Comparison of ENCODE assay signal across 13 cellular contexts in genomic region chr21:36693144-36694040, GRCh38. TPM values are rescaled to one million over a fixed set of nuclear protein-coding genes. Genes with fewer than 3 reads are reported as not detected.
A peak's percentile ranks its signal among the peaks of the same experiment; 100 is the strongest.
DNase-seq lines count a peak whose midpoint lies in the region; ATAC-seq and TF ChIP-seq lines count a peak whose summit lies in the region.
"Had no signal": no experiment of that assay in that cellular context is flagged by ENCODE, and none has a peak within 500 bp of the region (broad histone marks: within the 10 kb centered on the region; RNA-seq: fewer than 3 reads in every experiment).

No MANE protein-coding gene starts in this region.

- POLR2A ChIA-PET in activated CD4-positive, alpha-beta memory T cell treated with anti-CD3 and anti-CD28 coated beads for 36 hours (lab: Charles Lee) = no interaction called here
- POLR2A ChIA-PET in activated CD4-positive, alpha-beta memory T cell treated with anti-CD3 and anti-CD28 coated beads, Interleukin-2, amount 10 ng/mL, durations not matched to agents 7 days and 5 days (lab: Charles Lee) = no interaction called here
- POLR2A ChIA-PET in RWPE1 (lab: Yijun Ruan, JAX; ENCODE audit: low non-redundant PET) = no interaction called here

- H3K27ac ChIP-seq in RWPE1 = peak overlapping the region; percentile 87
- no peak overlapping the region for H3K27ac ChIP-seq in foreskin keratinocyte
- H3K27ac ChIP-seq: HL-60 had no signal

- CTCF ChIA-PET in activated CD4-positive, alpha-beta memory T cell treated with anti-CD3 and anti-CD28 coated beads for 36 hours (lab: Charles Lee) = no interaction called here
- CTCF ChIA-PET in activated CD4-positive, alpha-beta memory T cell treated with anti-CD3 and anti-CD28 coated beads, Interleukin-2, amount 10 ng/mL, durations not matched to agents 7 days and 5 days (lab: Charles Lee) = no interaction called here
- CTCF ChIA-PET in RWPE1 (lab: Yijun Ruan, JAX) = interaction anchor here (1.8 kb wide), 1 partner anchor 31 kb away, joined by 4 read pairs; no protein-coding TSS in a partner anchor

- peaks cover 16% of the 10 kb centered on the region for H3K4me1 Mint-ChIP-seq in activated CD4-positive, alpha-beta memory T cell treated with anti-CD3 and anti-CD28 coated beads for 36 hours (ENCODE audit: low read depth)
- H3K4me1 Mint-ChIP-seq in activated CD4-positive, alpha-beta memory T cell treated with anti-CD3 and anti-CD28 coated beads, Interleukin-2, amount 10 ng/mL, durations not matched to agents 7 days and 5 days = peaks cover 4% of the 10 kb centered on the region
- peaks cover 7% of the 10 kb centered on the region for H3K4me1 Mint-ChIP-seq in progenitor cell of endocrine pancreas (ENCODE audit: low read depth)

- H3K36me3 Mint-ChIP-seq in activated CD4-positive, alpha-beta memory T cell treated with anti-CD3 and anti-CD28 coated beads for 36 hours = no peaks in the 10 kb centered on the region
- peaks cover 4% of the 10 kb centered on the region for H3K36me3 Mint-ChIP-seq in activated CD4-positive, alpha-beta memory T cell treated with anti-CD3 and anti-CD28 coated beads, Interleukin-2, amount 10 ng/mL, durations not matched to agents 7 days and 5 days (ENCODE audit: low read depth)
- no peaks in the 10 kb centered on the region for H3K36me3 Mint-ChIP-seq in progenitor cell of endocrine pancreas (ENCODE audit: insufficient read depth)

- no peak for DNase-seq in activated CD4-positive, alpha-beta memory T cell treated with anti-CD3 and anti-CD28 coated beads for 36 hours
- DNase-seq in activated CD4-positive, alpha-beta memory T cell treated with anti-CD3 and anti-CD28 coated beads, Interleukin-2, amount 10 ng/mL, durations not matched to agents 7 days and 5 days = no peak
- DNase-seq in RWPE1 (ENCODE audit: low spot score) (no peak), foreskin keratinocyte (no peak), progenitor cell of endocrine pancreas (ENCODE audit: low spot score, unreplicated experiment) (no peak), ACHN (no peak)
- DNase-seq: left colon, NCI-H526 treated with DMSO at 0.1 percent for 48 hours had no signal

- in situ Hi-C loops in ACHN (cut with HindIII; ENCODE audit: low pct_ligation_motif_present, low pct_unique_long_range_greater_than_20kb, low sequenced_read_pairs) = no loop called here

- no peak for ATAC-seq in foreskin keratinocyte
- no peak for ATAC-seq in GM19467 (IDR thresholded peaks at IDR 0.05; ENCODE audit: unreplicated experiment)
- ATAC-seq in HG02642 (IDR thresholded peaks at IDR 0.05; ENCODE audit: poor library complexity, unreplicated experiment) = no peak
- ATAC-seq: left colon had no signal

- H3K27me3 ChIP-seq in foreskin keratinocyte = peaks cover 100% of the 10 kb centered on the region

- peaks cover 81% of the 10 kb centered on the region for H3K27me3 Mint-ChIP-seq in activated CD4-positive, alpha-beta memory T cell treated with anti-CD3 and anti-CD28 coated beads for 36 hours
- H3K27me3 Mint-ChIP-seq in activated CD4-positive, alpha-beta memory T cell treated with anti-CD3 and anti-CD28 coated beads, Interleukin-2, amount 10 ng/mL, durations not matched to agents 7 days and 5 days = peaks cover 92% of the 10 kb centered on the region
- H3K27me3 Mint-ChIP-seq in progenitor cell of endocrine pancreas = peaks cover 96% of the 10 kb centered on the region

- H3K27ac Mint-ChIP-seq in activated CD4-positive, alpha-beta memory T cell treated with anti-CD3 and anti-CD28 coated beads for 36 hours = no peak overlapping the region
- no peak overlapping the region for H3K27ac Mint-ChIP-seq in activated CD4-positive, alpha-beta memory T cell treated with anti-CD3 and anti-CD28 coated beads, Interleukin-2, amount 10 ng/mL, durations not matched to agents 7 days and 5 days
- peak overlapping the region; percentile 3 for H3K27ac Mint-ChIP-seq in progenitor cell of endocrine pancreas

- no peaks in the 10 kb centered on the region for H3K4me1 ChIP-seq in foreskin keratinocyte

- no peaks in the 10 kb centered on the region for H3K9me3 Mint-ChIP-seq in activated CD4-positive, alpha-beta memory T cell treated with anti-CD3 and anti-CD28 coated beads for 36 hours
- H3K9me3 Mint-ChIP-seq in activated CD4-positive, alpha-beta memory T cell treated with anti-CD3 and anti-CD28 coated beads, Interleukin-2, amount 10 ng/mL, durations not matched to agents 7 days and 5 days = no peaks in the 10 kb centered on the region
- H3K9me3 Mint-ChIP-seq in progenitor cell of endocrine pancreas (ENCODE audit: low read depth) = no peaks in the 10 kb centered on the region

- intact Hi-C loops in activated CD4-positive, alpha-beta memory T cell treated with anti-CD3 and anti-CD28 coated beads for 36 hours (cut with micrococcal nuclease) = loop anchor here (2.0 kb wide), 1 partner anchor 15 kb away; no protein-coding TSS in a partner anchor

- peak overlapping the region; percentile 37 for H3K4me3 Mint-ChIP-seq in activated CD4-positive, alpha-beta memory T cell treated with anti-CD3 and anti-CD28 coated beads for 36 hours
- no peak overlapping the region for H3K4me3 Mint-ChIP-seq in activated CD4-positive, alpha-beta memory T cell treated with anti-CD3 and anti-CD28 coated beads, Interleukin-2, amount 10 ng/mL, durations not matched to agents 7 days and 5 days
- peak overlapping the region; percentile 41 for H3K4me3 Mint-ChIP-seq in progenitor cell of endocrine pancreas (ENCODE audit: low read depth)

- TF ChIP-seq CTCF in RWPE1 (conservative IDR thresholded peaks at IDR 0.05; ENCODE audit: low read depth) = peak; percentile 55
- TF ChIP-seq CTCF in foreskin keratinocyte (conservative IDR thresholded peaks at IDR 0.05) = peak; percentile 51
- peak; percentile 71 for TF ChIP-seq CTCF in progenitor cell of endocrine pancreas (IDR thresholded peaks at IDR 0.05; ENCODE audit: unreplicated experiment)

RNA-seq across cellular contexts. Expression of gene SIM2, which starts 5.5 kb away (rescaled TPM):
- total RNA-seq in activated CD4-positive, alpha-beta memory T cell treated with anti-CD3 and anti-CD28 coated beads for 36 hours = 1 to 10 TPM; 1.8 to 2.2 TPM
- total RNA-seq in activated CD4-positive, alpha-beta memory T cell treated with anti-CD3 and anti-CD28 coated beads, Interleukin-2, amount 10 ng/mL, durations not matched to agents 7 days and 5 days = under 1 TPM; 0.55 to 0.68 TPM
- not detected in 2 replicates for total RNA-seq in foreskin keratinocyte
- polyA plus RNA-seq in foreskin keratinocyte = not detected in 2 replicates
- 0.31 and 0.38 TPM in 2 replicates for total RNA-seq in progenitor cell of endocrine pancreas
- total RNA-seq: aorta, subcutaneous adipose tissue had no signal
- polyA plus RNA-seq: aorta had no signal
